Comparison of ENCODE assay signal across 11 cellular contexts in the genomic region with DNA sequence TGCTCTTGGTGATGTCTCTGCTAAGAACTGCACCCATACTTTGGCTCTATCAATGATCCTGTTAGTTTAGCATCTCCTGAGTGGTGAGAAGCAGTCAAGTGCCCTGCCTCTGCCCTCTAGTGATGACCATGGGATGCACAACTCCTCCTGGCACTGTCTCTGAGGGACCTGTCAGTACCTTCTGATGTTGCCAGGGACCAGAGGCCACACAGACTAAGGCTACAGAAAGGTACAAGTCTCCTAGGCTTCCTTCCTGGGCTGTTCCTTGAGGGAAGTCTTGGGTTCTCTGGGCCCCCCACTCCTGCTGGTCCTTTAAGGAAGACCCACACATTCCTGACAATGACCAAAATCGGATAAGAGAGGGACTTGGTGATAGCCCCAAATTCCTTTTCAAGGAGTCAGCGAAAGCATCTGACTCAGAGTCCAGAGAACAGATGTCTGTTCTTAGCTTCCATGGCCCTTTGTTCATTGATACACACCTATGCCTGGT. TPM values are rescaled to one million over a fixed set of nuclear protein-coding genes. Genes with fewer than 3 reads are reported as not detected.
DNase-seq lines count a peak whose midpoint lies in the region; ATAC-seq and TF ChIP-seq lines count a peak whose summit lies in the region.
"Had no signal": no experiment of that assay in that cellular context is flagged by ENCODE, and none has a peak within 500 bp of the region (broad histone marks: within the 10 kb centered on the region; RNA-seq: fewer than 3 reads in every experiment).

No MANE protein-coding gene starts in this region.

- no peak overlapping the region for H3K4me3 Mint-ChIP-seq in activated naive CD8-positive, alpha-beta T cell treated with anti-CD3 and anti-CD28 coated beads, Interleukin-2, amount 50 U/mL, for 24 hours
- no peak overlapping the region for H3K4me3 Mint-ChIP-seq in activated naive CD8-positive, alpha-beta T cell treated with anti-CD3 and anti-CD28 coated beads for 36 hours
- H3K4me3 Mint-ChIP-seq in type B pancreatic cell = no peak overlapping the region

- no peak overlapping the region for H3K4me3 ChIP-seq in MM.1S (ENCODE audit: low read length)
- no peak overlapping the region for H3K4me3 ChIP-seq in epithelial cell of proximal tubule (ENCODE audit: low read depth, low read length)
- H3K4me3 ChIP-seq: adrenal gland, suprapubic skin had no signal

- peaks cover 70% of the 10 kb centered on the region for H3K27me3 Mint-ChIP-seq in activated naive CD8-positive, alpha-beta T cell treated with anti-CD3 and anti-CD28 coated beads, Interleukin-2, amount 50 U/mL, for 24 hours
- H3K27me3 Mint-ChIP-seq in activated naive CD8-positive, alpha-beta T cell treated with anti-CD3 and anti-CD28 coated beads for 36 hours = peaks cover 75% of the 10 kb centered on the region
- H3K27me3 Mint-ChIP-seq in type B pancreatic cell = peaks cover 88% of the 10 kb centered on the region

- peaks cover 9% of the 10 kb centered on the region; the same call in 1 of the 2 replicates for H3K4me1 ChIP-seq in MM.1S (ENCODE audit: low read length)
- H3K4me1 ChIP-seq: adrenal gland, suprapubic skin had no signal

- no peaks in the 10 kb centered on the region for H3K9me3 ChIP-seq in MM.1S (replicated peaks; ENCODE audit: insufficient read depth, low read length)
- H3K9me3 ChIP-seq: adrenal gland, suprapubic skin had no signal

- no peaks in the 10 kb centered on the region for H3K36me3 Mint-ChIP-seq in activated naive CD8-positive, alpha-beta T cell treated with anti-CD3 and anti-CD28 coated beads, Interleukin-2, amount 50 U/mL, for 24 hours (ENCODE audit: low read depth)
- no peaks in the 10 kb centered on the region for H3K36me3 Mint-ChIP-seq in activated naive CD8-positive, alpha-beta T cell treated with anti-CD3 and anti-CD28 coated beads for 36 hours
- H3K36me3 Mint-ChIP-seq in type B pancreatic cell = no peaks in the 10 kb centered on the region

- no peak overlapping the region for H3K27ac Mint-ChIP-seq in activated naive CD8-positive, alpha-beta T cell treated with anti-CD3 and anti-CD28 coated beads, Interleukin-2, amount 50 U/mL, for 24 hours
- no peak overlapping the region for H3K27ac Mint-ChIP-seq in activated naive CD8-positive, alpha-beta T cell treated with anti-CD3 and anti-CD28 coated beads for 36 hours
- no peak overlapping the region for H3K27ac Mint-ChIP-seq in type B pancreatic cell

- no peaks in the 10 kb centered on the region for H3F3A ChIP-seq in MM.1S (ENCODE audit: insufficient read depth, low read length)

- no peaks in the 10 kb centered on the region for H3K9me2 ChIP-seq in MM.1S (replicated peaks; ENCODE audit: insufficient read depth, low read length)

- no peaks in the 10 kb centered on the region for H3K9me3 Mint-ChIP-seq in activated naive CD8-positive, alpha-beta T cell treated with anti-CD3 and anti-CD28 coated beads, Interleukin-2, amount 50 U/mL, for 24 hours
- no peaks in the 10 kb centered on the region for H3K9me3 Mint-ChIP-seq in activated naive CD8-positive, alpha-beta T cell treated with anti-CD3 and anti-CD28 coated beads for 36 hours
- H3K9me3 Mint-ChIP-seq in type B pancreatic cell = no peaks in the 10 kb centered on the region

- H3K9ac ChIP-seq in MM.1S (ENCODE audit: low read length) = no peak overlapping the region

- peak; percentile 73 for ATAC-seq in activated naive CD8-positive, alpha-beta T cell treated with anti-CD3 and anti-CD28 coated beads, Interleukin-2, amount 50 U/mL, for 24 hours
- ATAC-seq in HG03039 (IDR thresholded peaks at IDR 0.05; ENCODE audit: unreplicated experiment) = no peak

- no peak overlapping the region for H3K4me2 ChIP-seq in MM.1S (ENCODE audit: low read depth, low read length)

- H3K4me1 Mint-ChIP-seq in activated naive CD8-positive, alpha-beta T cell treated with anti-CD3 and anti-CD28 coated beads, Interleukin-2, amount 50 U/mL, for 24 hours = no peaks in the 10 kb centered on the region
- H3K4me1 Mint-ChIP-seq in activated naive CD8-positive, alpha-beta T cell treated with anti-CD3 and anti-CD28 coated beads for 36 hours = no peaks in the 10 kb centered on the region
- H3K4me1 Mint-ChIP-seq in type B pancreatic cell (ENCODE audit: unreplicated experiment) = peaks cover 4% of the 10 kb centered on the region

- no peaks in the 10 kb centered on the region for H3K36me3 ChIP-seq in MM.1S (replicated peaks; ENCODE audit: insufficient read depth, low read length)
- H3K36me3 ChIP-seq: adrenal gland, suprapubic skin had no signal

- H4K20me1 ChIP-seq in MM.1S (ENCODE audit: insufficient read depth, low read length) = no peaks in the 10 kb centered on the region

- H2AFZ ChIP-seq in MM.1S (ENCODE audit: low read length) = no peak overlapping the region

- DNase-seq in activated naive CD8-positive, alpha-beta T cell treated with anti-CD3 and anti-CD28 coated beads, Interleukin-2, amount 50 U/mL, for 24 hours = no peak
- DNase-seq in activated naive CD8-positive, alpha-beta T cell treated with anti-CD3 and anti-CD28 coated beads for 36 hours = no peak
- DNase-seq in MM.1S (peak; percentile 32), epithelial cell of proximal tubule (ENCODE audit: low read depth) (no peak), type B pancreatic cell (ENCODE audit: extremely low spot score, unreplicated experiment) (no peak), middle frontal gyrus (ENCODE audit: extremely low spot score, low spot score) (no peak), NCI-H2029 (lab: John Stamatoyannopoulos, UW) (no peak)
- DNase-seq: NCI-H1930 had no signal

- no peaks in the 10 kb centered on the region for H3K79me2 ChIP-seq in MM.1S (ENCODE audit: low read length)

- no peaks in the 10 kb centered on the region for H3K27me3 ChIP-seq in MM.1S (replicated peaks; ENCODE audit: insufficient read depth, low read length)

- H3K27ac ChIP-seq in MM.1S (ENCODE audit: low read length) = no peak overlapping the region
- H3K27ac ChIP-seq: adrenal gland, suprapubic skin had no signal

- peak; percentile 57 for TF ChIP-seq CTCF in MM.1S (IDR thresholded peaks at IDR 0.05; ENCODE audit: low read length)
- TF ChIP-seq CTCF in epithelial cell of proximal tubule (conservative IDR thresholded peaks at IDR 0.05; ENCODE audit: low read depth, low read length) = peak; percentile 66
- peak; percentile 19 for TF ChIP-seq CTCF in type B pancreatic cell (conservative IDR thresholded peaks at IDR 0.05)

RNA-seq across cellular contexts. Expression of gene NKX2-3, which starts 15.3 kb away (rescaled TPM):
- not detected for total RNA-seq in activated naive CD8-positive, alpha-beta T cell treated with anti-CD3 and anti-CD28 coated beads for 36 hours
- total RNA-seq in epithelial cell of proximal tubule = not detected in 2 replicates
- total RNA-seq in type B pancreatic cell (ENCODE audit: low replicate concordance) = not detected in 2 replicates
- total RNA-seq: adrenal gland, suprapubic skin had no signal
